ENCODE assay signal across 18 cellular contexts in the genomic region with DNA sequence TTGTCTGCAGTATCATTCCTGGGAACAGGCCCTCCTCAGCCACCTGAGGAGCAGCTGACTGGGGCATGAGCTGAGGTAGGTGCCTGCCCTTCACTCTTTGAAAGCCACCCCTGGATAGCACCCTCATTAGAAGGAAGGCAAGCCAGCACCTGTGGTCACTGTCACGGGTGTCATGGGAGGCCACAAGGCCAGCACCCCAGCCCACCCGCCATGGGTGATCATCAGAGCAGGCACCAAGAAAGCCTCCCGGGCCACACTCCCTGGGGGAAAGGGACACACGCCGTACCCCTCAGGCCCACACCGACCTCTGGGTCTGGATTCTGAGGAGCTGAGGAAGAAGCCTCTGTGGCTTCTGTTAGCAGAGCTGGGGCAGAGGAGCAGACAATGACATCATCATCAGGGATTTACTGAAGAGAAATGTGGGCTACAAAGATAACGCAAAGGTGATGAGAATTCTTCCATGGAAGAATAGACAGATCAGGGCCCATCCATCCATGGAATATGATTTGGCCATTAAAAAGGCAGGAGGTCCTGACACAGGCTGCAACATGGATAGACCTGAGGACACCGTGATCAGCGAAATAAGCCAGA. TPM values are rescaled to one million over a fixed set of nuclear protein-coding genes. Genes with fewer than 3 reads are reported as not detected.
DNase-seq lines count a peak whose midpoint lies in the region; ATAC-seq and TF ChIP-seq lines count a peak whose summit lies in the region.
"Had no signal": no experiment of that assay in that cellular context is flagged by ENCODE, and none has a peak within 500 bp of the region (broad histone marks: within the 10 kb centered on the region; RNA-seq: fewer than 3 reads in every experiment).

No MANE protein-coding gene starts in this region.

- peak in 1 of 2 donors; percentile 2 for TF ChIP-seq POLR2A in sigmoid colon (IDR thresholded peaks at IDR 0.05)

- peak overlapping the region; percentile 89 for H3K27ac Mint-ChIP-seq in activated naive CD4-positive, alpha-beta T cell treated with anti-CD3 and anti-CD28 coated beads, Interleukin-2, amount 10 ng/mL, durations not matched to agents 7 days and 5 days
- peak overlapping the region; percentile 5 to 82 for H3K27ac Mint-ChIP-seq in T-cell

- intact Hi-C loops in sigmoid colon (cut with DNase I), result no loop called here

- H3K9me3 Mint-ChIP-seq in activated naive CD4-positive, alpha-beta T cell treated with anti-CD3 and anti-CD28 coated beads, Interleukin-2, amount 10 ng/mL, durations not matched to agents 7 days and 5 days, result no peaks in the 10 kb centered on the region
- no peaks in the 10 kb centered on the region for H3K9me3 Mint-ChIP-seq in T-cell
- H3K9me3 Mint-ChIP-seq: CD4-positive, alpha-beta T cell had no signal

- CTCF ChIA-PET in activated naive CD4-positive, alpha-beta T cell treated with anti-CD3 and anti-CD28 coated beads, Interleukin-2, amount 10 ng/mL, durations not matched to agents 7 days and 5 days (lab: Charles Lee), result interaction anchor here (0.9 to 1.2 kb wide), 2 partner anchors 20 to 33 kb away, joined by 3 to 4 read pairs; no protein-coding TSS in a partner anchor
- CTCF ChIA-PET in T-cell (lab: Charles Lee), result interaction anchor here in 1 of 2 donors (0.6 kb wide), 1 partner anchor 31 kb away, joined by 3 read pairs; no protein-coding TSS in a partner anchor

- H3K36me3 Mint-ChIP-seq in activated naive CD4-positive, alpha-beta T cell treated with anti-CD3 and anti-CD28 coated beads, Interleukin-2, amount 10 ng/mL, durations not matched to agents 7 days and 5 days, result peaks cover 59% of the 10 kb centered on the region
- peaks cover 57% of the 10 kb centered on the region for H3K36me3 Mint-ChIP-seq in T-cell

- POLR2A ChIA-PET in T-cell (lab: Charles Lee), result no interaction called here

- H3K4me1 Mint-ChIP-seq in activated naive CD4-positive, alpha-beta T cell treated with anti-CD3 and anti-CD28 coated beads, Interleukin-2, amount 10 ng/mL, durations not matched to agents 7 days and 5 days, result peaks cover 60% of the 10 kb centered on the region
- peaks cover 16 to 43% (median 18%) of the 10 kb centered on the region in 3 donors for H3K4me1 Mint-ChIP-seq in T-cell

- WGBS in sigmoid colon, 2 donors, result 95 to 97% methylated on average over 9 of the region's 9 CpGs

- no peak for ATAC-seq in T-cell (replicated peaks in 1 of 4)
- ATAC-seq: foreskin keratinocyte, right cardiac atrium had no signal

- H3K4me3 Mint-ChIP-seq in activated naive CD4-positive, alpha-beta T cell treated with anti-CD3 and anti-CD28 coated beads, Interleukin-2, amount 10 ng/mL, durations not matched to agents 7 days and 5 days, result no peak overlapping the region
- H3K4me3 Mint-ChIP-seq in T-cell, result no peak overlapping the region
- H3K4me3 Mint-ChIP-seq: CD4-positive, alpha-beta T cell had no signal

- peak overlapping the region; percentile 20 for H3K27ac ChIP-seq in cingulate gyrus (ENCODE audit: low read depth, low read length)
- H3K27ac ChIP-seq in sigmoid colon, result no peak overlapping the region
- H3K27ac ChIP-seq: adrenal gland, breast epithelium, foreskin keratinocyte, ovary, thyroid gland had no signal

- TF ChIP-seq EP300 in sigmoid colon (IDR thresholded peaks at IDR 0.05), result no peak

- H3K4me3 ChIP-seq in sigmoid colon, result no peak overlapping the region
- H3K4me3 ChIP-seq: adrenal gland, breast epithelium, ovary, thyroid gland had no signal

- TF ChIP-seq CTCF in sigmoid colon (IDR thresholded peaks at IDR 0.05), result no peak

- no peaks in the 10 kb centered on the region for H3K9me3 ChIP-seq in sigmoid colon
- H3K9me3 ChIP-seq: adrenal gland, breast epithelium, ovary, thyroid gland had no signal

- peaks cover 12 to 98% (median 57%) of the 10 kb centered on the region in 4 donors for H3K36me3 ChIP-seq in sigmoid colon
- H3K36me3 ChIP-seq: breast epithelium, ovary had no signal

- H3K4me1 ChIP-seq in sigmoid colon, result no peaks in the 10 kb centered on the region
- H3K4me1 ChIP-seq: adrenal gland, foreskin keratinocyte had no signal

- no peaks in the 10 kb centered on the region for H3K27me3 ChIP-seq in sigmoid colon
- H3K27me3 ChIP-seq: adrenal gland, breast epithelium, foreskin keratinocyte, ovary, thyroid gland had no signal

- no peak for DNase-seq in activated naive CD4-positive, alpha-beta T cell treated with anti-CD3 and anti-CD28 coated beads, Interleukin-2, amount 10 ng/mL, durations not matched to agents 7 days and 5 days
- DNase-seq in activated naive CD4-positive, alpha-beta T cell (lab: John Stamatoyannopoulos, UW), result no peak
- DNase-seq in T-cell (no peak), sigmoid colon (peak; percentile 56), DMS79 treated with DMSO at 0.1 percent for 48 hours (lab: John Stamatoyannopoulos, UW) (no peak), HUDEP-2 (lab: John Stamatoyannopoulos, UW; ENCODE audit: unreplicated experiment in 76 of 76) (no peak), activated gamma-delta T cell treated with Interleukin-2 at 50 U/mL for 16 hours (no peak)
- DNase-seq: foreskin keratinocyte, GF-D8, NCI-H1417 treated with DMSO at 0.1 percent for 48 hours, NCI-H524 treated with DMSO at 0.1 percent for 48 hours, thyroid gland had no signal

- H3K27me3 Mint-ChIP-seq in activated naive CD4-positive, alpha-beta T cell treated with anti-CD3 and anti-CD28 coated beads, Interleukin-2, amount 10 ng/mL, durations not matched to agents 7 days and 5 days, result no peaks in the 10 kb centered on the region
- no peaks in the 10 kb centered on the region for H3K27me3 Mint-ChIP-seq in T-cell
- H3K27me3 Mint-ChIP-seq: CD4-positive, alpha-beta T cell had no signal

RNA-seq across cellular contexts. Expression of gene NAP1L4, which starts 16.7 kb away (rescaled TPM):
- total RNA-seq in T-cell, result 100 to 1,000 TPM; 253 to 388 (median 299) TPM
- total RNA-seq in sigmoid colon, result 100 to 1,000 TPM in 2 of 4 donors, 10 to 100 TPM in 2; 88.2 to 102 (median 95.4) TPM
- 10 to 100 TPM; 55.9 to 94.8 (median 61.3) TPM for polyA plus RNA-seq in sigmoid colon

RNA-seq across cellular contexts. Expression of gene CARS1, which starts 48.4 kb away (rescaled TPM):
- total RNA-seq in T-cell (100 to 1,000 TPM in 3 of 5 donors, 10 to 100 TPM in 2; 45.3 to 113 (median 109) TPM), sigmoid colon (10 to 100 TPM; 34.6 to 49.0 (median 39.6) TPM)
- polyA plus RNA-seq in sigmoid colon, result 10 to 100 TPM; 21.0 to 57.1 (median 35.4) TPM
